1 cellular context compared by ENCODE assay signal in genomic region chr10:15484128-15484527, GRCh38.
TF ChIP-seq lines count a peak whose summit lies in the region.

No MANE protein-coding gene starts in this region.

TF ChIP-seq in K562, 482 proteins besides CTCF, POLR2A, EP300 and RAD21 (continued from another document):
- TF ChIP-seq, protein P1, sequence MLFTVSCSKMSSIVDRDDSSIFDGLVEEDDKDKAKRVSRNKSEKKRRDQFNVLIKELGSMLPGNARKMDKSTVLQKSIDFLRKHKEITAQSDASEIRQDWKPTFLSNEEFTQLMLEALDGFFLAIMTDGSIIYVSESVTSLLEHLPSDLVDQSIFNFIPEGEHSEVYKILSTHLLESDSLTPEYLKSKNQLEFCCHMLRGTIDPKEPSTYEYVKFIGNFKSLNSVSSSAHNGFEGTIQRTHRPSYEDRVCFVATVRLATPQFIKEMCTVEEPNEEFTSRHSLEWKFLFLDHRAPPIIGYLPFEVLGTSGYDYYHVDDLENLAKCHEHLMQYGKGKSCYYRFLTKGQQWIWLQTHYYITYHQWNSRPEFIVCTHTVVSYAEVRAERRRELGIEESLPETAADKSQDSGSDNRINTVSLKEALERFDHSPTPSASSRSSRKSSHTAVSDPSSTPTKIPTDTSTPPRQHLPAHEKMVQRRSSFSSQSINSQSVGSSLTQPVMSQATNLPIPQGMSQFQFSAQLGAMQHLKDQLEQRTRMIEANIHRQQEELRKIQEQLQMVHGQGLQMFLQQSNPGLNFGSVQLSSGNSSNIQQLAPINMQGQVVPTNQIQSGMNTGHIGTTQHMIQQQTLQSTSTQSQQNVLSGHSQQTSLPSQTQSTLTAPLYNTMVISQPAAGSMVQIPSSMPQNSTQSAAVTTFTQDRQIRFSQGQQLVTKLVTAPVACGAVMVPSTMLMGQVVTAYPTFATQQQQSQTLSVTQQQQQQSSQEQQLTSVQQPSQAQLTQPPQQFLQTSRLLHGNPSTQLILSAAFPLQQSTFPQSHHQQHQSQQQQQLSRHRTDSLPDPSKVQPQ (CRISPR knock-in tag; IDR thresholded peaks at IDR 0.05; ENCODE audit: borderline replicate concordance) = no peak
- peak; percentile 71 for TF ChIP-seq ATF3 (IDR thresholded peaks at IDR 0.05)
- TF ChIP-seq ATF3 (CRISPR knock-in tag; conservative IDR thresholded peaks at IDR 0.05) = no peak
- TF ChIP-seq MEIS2 (IDR thresholded peaks at IDR 0.05; ENCODE audit: partially characterized antibody) = peak; percentile 20
- 0 out of 2 replicates have a peak, but pooled peaks have one; percentile 26 for TF ChIP-seq ZBTB17 (CRISPR knock-in tag; IDR thresholded peaks at IDR 0.05)
- TF ChIP-seq ATF7 (IDR thresholded peaks at IDR 0.05) = peak; percentile 64; the same call in 1 of the 2 replicates
- no peak for TF ChIP-seq SNRNP70 (optimal IDR thresholded peaks at IDR 0.05; ENCODE audit: low read depth, low read length)
